Comparison of ENCODE assay signal across 8 cellular contexts in the genomic region with DNA sequence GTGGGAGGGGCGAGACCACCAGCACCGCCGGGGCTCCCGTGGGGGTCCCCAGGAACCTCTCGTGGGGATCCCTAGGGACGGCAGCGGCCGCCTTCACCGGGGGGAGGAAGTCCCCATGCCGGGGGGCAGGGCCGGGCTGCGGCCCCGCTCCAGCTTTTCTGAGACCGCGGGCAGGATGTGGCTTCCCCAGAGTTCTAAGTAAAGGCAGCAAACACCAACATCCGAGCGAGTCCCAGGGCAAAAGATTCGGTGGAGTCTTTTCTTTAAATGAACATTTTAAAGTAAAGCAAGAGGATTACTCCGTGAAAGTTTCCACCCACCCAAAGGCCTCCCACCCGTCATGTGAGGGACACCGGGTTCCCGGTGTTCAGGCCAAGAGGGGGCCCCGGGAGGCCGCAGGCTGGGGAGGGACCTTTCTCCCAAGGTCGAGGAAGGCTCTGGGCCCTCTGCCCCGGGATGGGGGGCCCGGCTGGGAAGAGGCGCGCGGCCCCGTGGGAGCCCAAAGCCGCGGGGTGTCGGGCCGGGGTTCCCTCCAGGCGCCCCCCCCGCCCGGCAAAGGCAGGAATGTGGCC. TPM values are rescaled to one million over a fixed set of nuclear protein-coding genes. Genes with fewer than 3 reads are reported as not detected.
DNase-seq lines count a peak whose midpoint lies in the region; ATAC-seq and TF ChIP-seq lines count a peak whose summit lies in the region.

No MANE protein-coding gene starts in this region.

- intact Hi-C loops in Panc1 (cut with micrococcal nuclease; ENCODE audit: unreplicated experiment) (no loop called here), ascending aorta (cut with DNase I) (no loop called here)

- ATAC-seq in GM18867 (IDR thresholded peaks at IDR 0.05; ENCODE audit: unreplicated experiment) (peak; percentile 54), Panc1 (peak; percentile 87), HG02938 (IDR thresholded peaks at IDR 0.05; ENCODE audit: unreplicated experiment) (no peak)

- POLR2A ChIA-PET in Panc1 (lab: Charles Lee), result no interaction called here

- no peaks in the 10 kb centered on the region for H3K27me3 ChIP-seq in Panc1 (ENCODE audit: control insufficient read depth, insufficient read depth, low read length)
- no peaks in the 10 kb centered on the region for H3K27me3 ChIP-seq in ascending aorta

- no peaks in the 10 kb centered on the region for H3K36me3 ChIP-seq in Panc1 (ENCODE audit: control insufficient read depth, insufficient read depth, low read length)
- no peaks in the 10 kb centered on the region for H3K36me3 ChIP-seq in ascending aorta

- no peaks in the 10 kb centered on the region for H3K4me1 ChIP-seq in Panc1 (ENCODE audit: control insufficient read depth, insufficient read depth, low read length)
- H3K4me1 ChIP-seq in ascending aorta, result peaks cover 8 to 14% of the 10 kb centered on the region in 2 donors

- no peak for TF ChIP-seq CTCF in Panc1 (IDR thresholded peaks at IDR 0.05)
- no peak for TF ChIP-seq CTCF in ascending aorta (IDR thresholded peaks at IDR 0.05)

- H3K9me3 ChIP-seq in Panc1 (ENCODE audit: control insufficient read depth, insufficient read depth, low read depth, low read length) (no peaks in the 10 kb centered on the region), ascending aorta (no peaks in the 10 kb centered on the region)

- H3K27ac ChIP-seq in Panc1 (ENCODE audit: low read length) (peak overlapping the region; percentile 73; the same call in 1 of the 2 replicates), ascending aorta (peak overlapping the region; percentile 2 to 46)

- peak overlapping the region; percentile 50 to 56 for H3K4me3 ChIP-seq in Panc1 (ENCODE audit: low read depth in 2 of 2, low read length in 2 of 2)
- H3K4me3 ChIP-seq in ascending aorta, result peak overlapping the region; percentile 59 to 95

- in situ Hi-C loops in Panc1 (cut with HindIII; ENCODE audit: low pct_unique_long_range_greater_than_20kb, low sequenced_read_pairs), result no loop called here

- CTCF ChIA-PET in Panc1 (lab: Charles Lee), result no interaction called here

- DNase-seq in Panc1 (ENCODE audit: low read depth, low spot score), result peak; percentile 24
- DNase-seq in ascending aorta (ENCODE audit: low spot score in 2 of 2), result peak in 1 of 2 donors; percentile 74
- peak; percentile 56 for DNase-seq in iris pigment epithelial cell (ENCODE audit: low read depth)
- DNase-seq in stimulated activated CD4-positive, alpha-beta T cell treated with anti-CD3 and anti-CD28 coated beads, Interleukin-2, amount 100 ng/mL, for 48 hours, result peak; percentile 46
- no peak for DNase-seq in NCI-H69 (lab: John Stamatoyannopoulos, UW)
- no peak for DNase-seq in UCSD-AML1 (lab: John Stamatoyannopoulos, UW; ENCODE audit: unreplicated experiment)

- BruUV-seq in Panc1 (replicated peaks; lab: Mats Ljungman, UMichigan), result no TSS peak

RNA-seq across cellular contexts. Expression of gene RFLNB, which starts 44.1 kb away (rescaled TPM):
- 65.7 TPM for total RNA-seq in Panc1 (2021; ENCODE audit: unreplicated experiment)
- 45.7 TPM for polyA plus RNA-seq in Panc1 (2012; ENCODE audit: insufficient read length)
- 3.4 TPM for total RNA-seq in ascending aorta

Comparison
In these comparisons a context has a peak if more than half of its experiments do, and no peak if none do; other contexts are left out.
1. DNase-seq: peak in Panc1 (single experiment), iris pigment epithelial cell (single experiment) and stimulated activated CD4-positive, alpha-beta T cell treated with anti-CD3 and anti-CD28 coated beads, Interleukin-2, amount 100 ng/mL, for 48 hours (2 of 2); none in NCI-H69 (single experiment) and UCSD-AML1 (single experiment).
2. RNA of gene RFLNB, which starts 44.1 kb away (total RNA-seq): 65.7 TPM in Panc1 (single experiment); 3.4 TPM in ascending aorta (single experiment); every median in the first group is over 10 times any median in the second.